Comparison of ENCODE assay signal across 1 cellular context in the genomic region with DNA sequence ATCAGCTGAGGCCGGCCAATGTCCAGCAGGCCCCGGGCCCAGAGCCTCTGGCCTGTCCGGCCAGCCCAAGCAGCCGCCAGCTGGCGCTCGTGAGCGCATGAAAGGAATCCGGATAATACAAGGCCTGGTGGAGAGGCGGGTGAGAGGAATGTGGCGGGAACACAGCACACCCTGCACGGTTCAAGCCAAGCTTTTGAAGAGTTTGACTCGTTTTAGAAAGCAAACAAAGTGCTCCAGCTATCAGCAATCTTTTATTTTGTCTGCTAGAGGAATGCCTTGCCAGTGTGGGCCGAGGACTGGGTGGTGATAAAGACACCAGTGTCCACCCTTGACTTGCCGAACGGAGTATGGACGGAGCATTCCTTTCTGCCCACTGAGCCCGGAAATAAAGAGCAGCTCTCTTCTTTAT.
A peak's percentile ranks its signal among the peaks of the same experiment; 100 is the strongest.
TF ChIP-seq lines count a peak whose summit lies in the region.

No MANE protein-coding gene starts in this region.

TF ChIP-seq in HepG2, 621 proteins besides CTCF, POLR2A, EP300 and RAD21 (continued from another document and continues in another):
- TF ChIP-seq, protein P1, sequence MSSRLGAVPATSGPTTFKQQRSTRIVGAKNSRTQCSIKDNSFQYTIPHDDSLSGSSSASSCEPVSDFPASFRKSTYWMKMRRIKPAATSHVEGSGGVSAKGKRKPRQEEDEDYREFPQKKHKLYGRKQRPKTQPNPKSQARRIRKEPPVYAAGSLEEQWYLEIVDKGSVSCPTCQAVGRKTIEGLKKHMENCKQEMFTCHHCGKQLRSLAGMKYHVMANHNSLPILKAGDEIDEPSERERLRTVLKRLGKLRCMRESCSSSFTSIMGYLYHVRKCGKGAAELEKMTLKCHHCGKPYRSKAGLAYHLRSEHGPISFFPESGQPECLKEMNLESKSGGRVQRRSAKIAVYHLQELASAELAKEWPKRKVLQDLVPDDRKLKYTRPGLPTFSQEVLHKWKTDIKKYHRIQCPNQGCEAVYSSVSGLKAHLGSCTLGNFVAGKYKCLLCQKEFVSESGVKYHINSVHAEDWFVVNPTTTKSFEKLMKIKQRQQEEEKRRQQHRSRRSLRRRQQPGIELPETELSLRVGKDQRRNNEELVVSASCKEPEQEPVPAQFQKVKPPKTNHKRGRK (CRISPR knock-in tag; IDR thresholded peaks at IDR 0.05), result peak; percentile 57; the same call in 1 of the 2 replicates
- TF ChIP-seq CEBPB (IDR thresholded peaks at IDR 0.05; ENCODE audit: borderline replicate concordance, low read depth, low read length) (no peak), ZNF713 (CRISPR knock-in tag; IDR thresholded peaks at IDR 0.05) (0 out of 2 replicates have a peak, but pooled peaks have one; percentile 25), ZNF672 (CRISPR knock-in tag; IDR thresholded peaks at IDR 0.05) (no peak), FOXA1 (IDR thresholded peaks at IDR 0.05) (no peak), FOXA1 (CRISPR knock-in tag; IDR thresholded peaks at IDR 0.05) (peak; percentile 42; the same call in 1 of the 2 replicates), MZF1 (CRISPR knock-in tag; IDR thresholded peaks at IDR 0.05; ENCODE audit: borderline replicate concordance) (no peak), BRF2 (CRISPR knock-in tag; IDR thresholded peaks at IDR 0.05) (peak; percentile 83), MEIS2 (CRISPR knock-in tag; IDR thresholded peaks at IDR 0.05) (peak; percentile 84), ZNF501 (CRISPR knock-in tag; IDR thresholded peaks at IDR 0.05) (peak; percentile 86), TP53 (CRISPR knock-in tag; conservative IDR thresholded peaks at IDR 0.05) (no peak), ZSCAN30 (CRISPR knock-in tag; IDR thresholded peaks at IDR 0.05) (0 out of 2 replicates have a peak, but pooled peaks have one; percentile 62), GRHL1 (CRISPR knock-in tag; conservative IDR thresholded peaks at IDR 0.05) (no peak), ZSCAN22 (CRISPR knock-in tag; IDR thresholded peaks at IDR 0.05) (no peak), ELF3 (CRISPR knock-in tag; IDR thresholded peaks at IDR 0.05) (peak; percentile 61; the same call in 1 of the 2 replicates), HNF4G (IDR thresholded peaks at IDR 0.05; ENCODE audit: borderline replicate concordance, low read depth, low read length) (peak; percentile 45; the same call in 1 of the 2 replicates), HNF4G (CRISPR knock-in tag; IDR thresholded peaks at IDR 0.05; ENCODE audit: borderline replicate concordance, low read depth) (no peak), ZNF292 (CRISPR knock-in tag; IDR thresholded peaks at IDR 0.05; ENCODE audit: borderline replicate concordance, low read depth) (peak; percentile 65; the same call in 1 of the 2 replicates), DR1 (CRISPR knock-in tag; IDR thresholded peaks at IDR 0.05) (no peak), GATAD2A (CRISPR knock-in tag; IDR thresholded peaks at IDR 0.05) (peak; percentile 92), KLF16 (CRISPR knock-in tag; IDR thresholded peaks at IDR 0.05) (peak in 1 of 2 experiments; percentile 83; a peak in 1 of 4 replicates), SOX6 (IDR thresholded peaks at IDR 0.05) (no peak), SOX6 (CRISPR knock-in tag; IDR thresholded peaks at IDR 0.05) (peak; percentile 91), PCBP1 (IDR thresholded peaks at IDR 0.05; ENCODE audit: borderline replicate concordance, low read depth, low read length) (no peak), KLF11 (CRISPR knock-in tag; IDR thresholded peaks at IDR 0.05) (0 out of 2 replicates have a peak, but pooled peaks have one; percentile 67), ZBTB34 (CRISPR knock-in tag; IDR thresholded peaks at IDR 0.05) (peak; percentile 70; the same call in 1 of the 2 replicates), MED13 (CRISPR knock-in tag; IDR thresholded peaks at IDR 0.05) (0 out of 2 replicates have a peak, but pooled peaks have one; percentile 52), ZNF775 (CRISPR knock-in tag; IDR thresholded peaks at IDR 0.05; ENCODE audit: borderline replicate concordance) (no peak), ZNF569 (CRISPR knock-in tag; IDR thresholded peaks at IDR 0.05; ENCODE audit: borderline replicate concordance) (no peak)
- TF ChIP-seq, protein P2, sequence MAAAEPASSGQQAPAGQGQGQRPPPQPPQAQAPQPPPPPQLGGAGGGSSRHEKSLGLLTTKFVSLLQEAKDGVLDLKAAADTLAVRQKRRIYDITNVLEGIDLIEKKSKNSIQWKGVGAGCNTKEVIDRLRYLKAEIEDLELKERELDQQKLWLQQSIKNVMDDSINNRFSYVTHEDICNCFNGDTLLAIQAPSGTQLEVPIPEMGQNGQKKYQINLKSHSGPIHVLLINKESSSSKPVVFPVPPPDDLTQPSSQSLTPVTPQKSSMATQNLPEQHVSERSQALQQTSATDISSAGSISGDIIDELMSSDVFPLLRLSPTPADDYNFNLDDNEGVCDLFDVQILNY (CRISPR knock-in tag; conservative IDR thresholded peaks at IDR 0.05), result no peak
- TF ChIP-seq, protein P3, sequence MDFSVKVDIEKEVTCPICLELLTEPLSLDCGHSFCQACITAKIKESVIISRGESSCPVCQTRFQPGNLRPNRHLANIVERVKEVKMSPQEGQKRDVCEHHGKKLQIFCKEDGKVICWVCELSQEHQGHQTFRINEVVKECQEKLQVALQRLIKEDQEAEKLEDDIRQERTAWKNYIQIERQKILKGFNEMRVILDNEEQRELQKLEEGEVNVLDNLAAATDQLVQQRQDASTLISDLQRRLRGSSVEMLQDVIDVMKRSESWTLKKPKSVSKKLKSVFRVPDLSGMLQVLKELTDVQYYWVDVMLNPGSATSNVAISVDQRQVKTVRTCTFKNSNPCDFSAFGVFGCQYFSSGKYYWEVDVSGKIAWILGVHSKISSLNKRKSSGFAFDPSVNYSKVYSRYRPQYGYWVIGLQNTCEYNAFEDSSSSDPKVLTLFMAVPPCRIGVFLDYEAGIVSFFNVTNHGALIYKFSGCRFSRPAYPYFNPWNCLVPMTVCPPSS (IDR thresholded peaks at IDR 0.05), result no peak
- TF ChIP-seq, protein P4, sequence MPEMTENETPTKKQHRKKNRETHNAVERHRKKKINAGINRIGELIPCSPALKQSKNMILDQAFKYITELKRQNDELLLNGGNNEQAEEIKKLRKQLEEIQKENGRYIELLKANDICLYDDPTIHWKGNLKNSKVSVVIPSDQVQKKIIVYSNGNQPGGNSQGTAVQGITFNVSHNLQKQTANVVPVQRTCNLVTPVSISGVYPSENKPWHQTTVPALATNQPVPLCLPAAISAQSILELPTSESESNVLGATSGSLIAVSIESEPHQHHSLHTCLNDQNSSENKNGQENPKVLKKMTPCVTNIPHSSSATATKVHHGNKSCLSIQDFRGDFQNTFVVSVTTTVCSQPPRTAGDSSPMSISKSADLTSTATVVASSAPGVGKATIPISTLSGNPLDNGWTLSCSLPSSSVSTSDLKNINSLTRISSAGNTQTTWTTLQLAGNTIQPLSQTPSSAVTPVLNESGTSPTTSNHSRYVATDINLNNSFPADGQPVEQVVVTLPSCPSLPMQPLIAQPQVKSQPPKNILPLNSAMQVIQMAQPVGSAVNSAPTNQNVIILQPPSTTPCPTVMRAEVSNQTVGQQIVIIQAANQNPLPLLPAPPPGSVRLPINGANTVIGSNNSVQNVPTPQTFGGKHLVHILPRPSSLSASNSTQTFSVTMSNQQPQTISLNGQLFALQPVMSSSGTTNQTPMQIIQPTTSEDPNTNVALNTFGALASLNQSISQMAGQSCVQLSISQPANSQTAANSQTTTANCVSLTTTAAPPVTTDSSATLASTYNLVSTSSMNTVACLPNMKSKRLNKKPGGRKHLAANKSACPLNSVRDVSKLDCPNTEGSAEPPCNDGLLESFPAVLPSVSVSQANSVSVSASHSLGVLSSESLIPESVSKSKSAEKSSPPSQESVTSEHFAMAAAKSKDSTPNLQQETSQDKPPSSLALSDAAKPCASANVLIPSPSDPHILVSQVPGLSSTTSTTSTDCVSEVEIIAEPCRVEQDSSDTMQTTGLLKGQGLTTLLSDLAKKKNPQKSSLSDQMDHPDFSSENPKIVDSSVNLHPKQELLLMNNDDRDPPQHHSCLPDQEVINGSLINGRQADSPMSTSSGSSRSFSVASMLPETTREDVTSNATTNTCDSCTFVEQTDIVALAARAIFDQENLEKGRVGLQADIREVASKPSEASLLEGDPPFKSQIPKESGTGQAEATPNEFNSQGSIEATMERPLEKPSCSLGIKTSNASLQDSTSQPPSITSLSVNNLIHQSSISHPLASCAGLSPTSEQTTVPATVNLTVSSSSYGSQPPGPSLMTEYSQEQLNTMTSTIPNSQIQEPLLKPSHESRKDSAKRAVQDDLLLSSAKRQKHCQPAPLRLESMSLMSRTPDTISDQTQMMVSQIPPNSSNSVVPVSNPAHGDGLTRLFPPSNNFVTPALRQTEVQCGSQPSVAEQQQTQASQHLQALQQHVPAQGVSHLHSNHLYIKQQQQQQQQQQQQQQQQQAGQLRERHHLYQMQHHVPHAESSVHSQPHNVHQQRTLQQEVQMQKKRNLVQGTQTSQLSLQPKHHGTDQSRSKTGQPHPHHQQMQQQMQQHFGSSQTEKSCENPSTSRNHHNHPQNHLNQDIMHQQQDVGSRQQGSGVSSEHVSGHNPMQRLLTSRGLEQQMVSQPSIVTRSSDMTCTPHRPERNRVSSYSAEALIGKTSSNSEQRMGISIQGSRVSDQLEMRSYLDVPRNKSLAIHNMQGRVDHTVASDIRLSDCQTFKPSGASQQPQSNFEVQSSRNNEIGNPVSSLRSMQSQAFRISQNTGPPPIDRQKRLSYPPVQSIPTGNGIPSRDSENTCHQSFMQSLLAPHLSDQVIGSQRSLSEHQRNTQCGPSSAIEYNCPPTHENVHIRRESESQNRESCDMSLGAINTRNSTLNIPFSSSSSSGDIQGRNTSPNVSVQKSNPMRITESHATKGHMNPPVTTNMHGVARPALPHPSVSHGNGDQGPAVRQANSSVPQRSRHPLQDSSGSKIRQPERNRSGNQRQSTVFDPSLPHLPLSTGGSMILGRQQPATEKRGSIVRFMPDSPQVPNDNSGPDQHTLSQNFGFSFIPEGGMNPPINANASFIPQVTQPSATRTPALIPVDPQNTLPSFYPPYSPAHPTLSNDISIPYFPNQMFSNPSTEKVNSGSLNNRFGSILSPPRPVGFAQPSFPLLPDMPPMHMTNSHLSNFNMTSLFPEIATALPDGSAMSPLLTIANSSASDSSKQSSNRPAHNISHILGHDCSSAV (CRISPR knock-in tag; IDR thresholded peaks at IDR 0.05; ENCODE audit: borderline replicate concordance), result no peak
- TF ChIP-seq, protein P5, sequence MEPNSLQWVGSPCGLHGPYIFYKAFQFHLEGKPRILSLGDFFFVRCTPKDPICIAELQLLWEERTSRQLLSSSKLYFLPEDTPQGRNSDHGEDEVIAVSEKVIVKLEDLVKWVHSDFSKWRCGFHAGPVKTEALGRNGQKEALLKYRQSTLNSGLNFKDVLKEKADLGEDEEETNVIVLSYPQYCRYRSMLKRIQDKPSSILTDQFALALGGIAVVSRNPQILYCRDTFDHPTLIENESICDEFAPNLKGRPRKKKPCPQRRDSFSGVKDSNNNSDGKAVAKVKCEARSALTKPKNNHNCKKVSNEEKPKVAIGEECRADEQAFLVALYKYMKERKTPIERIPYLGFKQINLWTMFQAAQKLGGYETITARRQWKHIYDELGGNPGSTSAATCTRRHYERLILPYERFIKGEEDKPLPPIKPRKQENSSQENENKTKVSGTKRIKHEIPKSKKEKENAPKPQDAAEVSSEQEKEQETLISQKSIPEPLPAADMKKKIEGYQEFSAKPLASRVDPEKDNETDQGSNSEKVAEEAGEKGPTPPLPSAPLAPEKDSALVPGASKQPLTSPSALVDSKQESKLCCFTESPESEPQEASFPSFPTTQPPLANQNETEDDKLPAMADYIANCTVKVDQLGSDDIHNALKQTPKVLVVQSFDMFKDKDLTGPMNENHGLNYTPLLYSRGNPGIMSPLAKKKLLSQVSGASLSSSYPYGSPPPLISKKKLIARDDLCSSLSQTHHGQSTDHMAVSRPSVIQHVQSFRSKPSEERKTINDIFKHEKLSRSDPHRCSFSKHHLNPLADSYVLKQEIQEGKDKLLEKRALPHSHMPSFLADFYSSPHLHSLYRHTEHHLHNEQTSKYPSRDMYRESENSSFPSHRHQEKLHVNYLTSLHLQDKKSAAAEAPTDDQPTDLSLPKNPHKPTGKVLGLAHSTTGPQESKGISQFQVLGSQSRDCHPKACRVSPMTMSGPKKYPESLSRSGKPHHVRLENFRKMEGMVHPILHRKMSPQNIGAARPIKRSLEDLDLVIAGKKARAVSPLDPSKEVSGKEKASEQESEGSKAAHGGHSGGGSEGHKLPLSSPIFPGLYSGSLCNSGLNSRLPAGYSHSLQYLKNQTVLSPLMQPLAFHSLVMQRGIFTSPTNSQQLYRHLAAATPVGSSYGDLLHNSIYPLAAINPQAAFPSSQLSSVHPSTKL (CRISPR knock-in tag; IDR thresholded peaks at IDR 0.05), result peak; percentile 83
